In the genomic region with DNA sequence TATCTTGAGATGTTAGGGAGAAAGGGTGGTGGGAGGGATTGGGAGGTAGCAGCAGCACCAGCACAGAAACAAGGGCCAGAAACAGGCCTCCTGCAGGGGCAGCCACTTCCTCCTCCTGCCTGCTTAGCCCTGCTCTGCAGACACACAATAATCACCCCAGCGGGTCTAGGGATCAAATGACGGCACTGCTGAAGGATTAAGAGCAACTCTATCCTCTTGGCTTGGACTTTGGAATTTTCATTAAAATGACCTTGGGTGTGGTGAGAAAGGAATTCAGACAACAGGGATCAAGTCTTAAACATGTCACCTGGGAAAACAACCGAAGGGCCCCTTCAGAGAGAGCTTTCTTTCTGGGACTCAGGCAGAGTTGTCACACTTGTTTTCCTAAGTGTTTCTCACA, we compare ENCODE assay signal across 1 cellular context.
TF ChIP-seq lines count a peak whose summit lies in the region.

No MANE protein-coding gene starts in this region.

TF ChIP-seq in HepG2, 621 proteins besides CTCF, POLR2A, EP300 and RAD21 (continued from another document and continues in another):
- TF ChIP-seq, protein P1, sequence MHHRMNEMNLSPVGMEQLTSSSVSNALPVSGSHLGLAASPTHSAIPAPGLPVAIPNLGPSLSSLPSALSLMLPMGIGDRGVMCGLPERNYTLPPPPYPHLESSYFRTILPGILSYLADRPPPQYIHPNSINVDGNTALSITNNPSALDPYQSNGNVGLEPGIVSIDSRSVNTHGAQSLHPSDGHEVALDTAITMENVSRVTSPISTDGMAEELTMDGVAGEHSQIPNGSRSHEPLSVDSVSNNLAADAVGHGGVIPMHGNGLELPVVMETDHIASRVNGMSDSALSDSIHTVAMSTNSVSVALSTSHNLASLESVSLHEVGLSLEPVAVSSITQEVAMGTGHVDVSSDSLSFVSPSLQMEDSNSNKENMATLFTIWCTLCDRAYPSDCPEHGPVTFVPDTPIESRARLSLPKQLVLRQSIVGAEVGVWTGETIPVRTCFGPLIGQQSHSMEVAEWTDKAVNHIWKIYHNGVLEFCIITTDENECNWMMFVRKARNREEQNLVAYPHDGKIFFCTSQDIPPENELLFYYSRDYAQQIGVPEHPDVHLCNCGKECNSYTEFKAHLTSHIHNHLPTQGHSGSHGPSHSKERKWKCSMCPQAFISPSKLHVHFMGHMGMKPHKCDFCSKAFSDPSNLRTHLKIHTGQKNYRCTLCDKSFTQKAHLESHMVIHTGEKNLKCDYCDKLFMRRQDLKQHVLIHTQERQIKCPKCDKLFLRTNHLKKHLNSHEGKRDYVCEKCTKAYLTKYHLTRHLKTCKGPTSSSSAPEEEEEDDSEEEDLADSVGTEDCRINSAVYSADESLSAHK (CRISPR knock-in tag; IDR thresholded peaks at IDR 0.05; ENCODE audit: borderline replicate concordance), result no peak
- no peak; the same call in 1 of the 2 replicates for TF ChIP-seq FOXJ3 (CRISPR knock-in tag; IDR thresholded peaks at IDR 0.05; ENCODE audit: borderline replicate concordance)
- TF ChIP-seq CREB1 (IDR thresholded peaks at IDR 0.05), result no peak
- TF ChIP-seq CREB1 (CRISPR knock-in tag; IDR thresholded peaks at IDR 0.05), result no peak
- no peak for TF ChIP-seq ZFP36 (IDR thresholded peaks at IDR 0.05; ENCODE audit: borderline replicate concordance, low read depth, low read length, partially characterized antibody)
- TF ChIP-seq ZNF274 (CRISPR knock-in tag; IDR thresholded peaks at IDR 0.05), result no peak
- TF ChIP-seq POLR2AphosphoS2 (IDR thresholded peaks at IDR 0.05; ENCODE audit: low read depth, low read length), result no peak
- TF ChIP-seq, protein P2, sequence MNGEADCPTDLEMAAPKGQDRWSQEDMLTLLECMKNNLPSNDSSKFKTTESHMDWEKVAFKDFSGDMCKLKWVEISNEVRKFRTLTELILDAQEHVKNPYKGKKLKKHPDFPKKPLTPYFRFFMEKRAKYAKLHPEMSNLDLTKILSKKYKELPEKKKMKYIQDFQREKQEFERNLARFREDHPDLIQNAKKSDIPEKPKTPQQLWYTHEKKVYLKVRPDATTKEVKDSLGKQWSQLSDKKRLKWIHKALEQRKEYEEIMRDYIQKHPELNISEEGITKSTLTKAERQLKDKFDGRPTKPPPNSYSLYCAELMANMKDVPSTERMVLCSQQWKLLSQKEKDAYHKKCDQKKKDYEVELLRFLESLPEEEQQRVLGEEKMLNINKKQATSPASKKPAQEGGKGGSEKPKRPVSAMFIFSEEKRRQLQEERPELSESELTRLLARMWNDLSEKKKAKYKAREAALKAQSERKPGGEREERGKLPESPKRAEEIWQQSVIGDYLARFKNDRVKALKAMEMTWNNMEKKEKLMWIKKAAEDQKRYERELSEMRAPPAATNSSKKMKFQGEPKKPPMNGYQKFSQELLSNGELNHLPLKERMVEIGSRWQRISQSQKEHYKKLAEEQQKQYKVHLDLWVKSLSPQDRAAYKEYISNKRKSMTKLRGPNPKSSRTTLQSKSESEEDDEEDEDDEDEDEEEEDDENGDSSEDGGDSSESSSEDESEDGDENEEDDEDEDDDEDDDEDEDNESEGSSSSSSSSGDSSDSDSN (CRISPR knock-in tag; IDR thresholded peaks at IDR 0.05), result no peak
- no peak for TF ChIP-seq ZNF468 (CRISPR knock-in tag; IDR thresholded peaks at IDR 0.05)
- no peak for TF ChIP-seq CC2D1A (CRISPR knock-in tag; IDR thresholded peaks at IDR 0.05)
- TF ChIP-seq ZZZ3 (CRISPR knock-in tag; IDR thresholded peaks at IDR 0.05; ENCODE audit: borderline replicate concordance), result no peak
- no peak for TF ChIP-seq SOX6 (IDR thresholded peaks at IDR 0.05)
- TF ChIP-seq SOX6 (CRISPR knock-in tag; IDR thresholded peaks at IDR 0.05), result peak; percentile 13; the same call in 1 of the 2 replicates
- no peak for TF ChIP-seq SOX13 (IDR thresholded peaks at IDR 0.05)
- peak in 1 of 2 experiments; percentile 47; a peak in 2 of 4 replicates for TF ChIP-seq SOX13 (CRISPR knock-in tag; conservative IDR thresholded peaks at IDR 0.05 in 1 of 2, IDR thresholded peaks at IDR 0.05 in 1 of 2)
- no peak for TF ChIP-seq ADNP (CRISPR knock-in tag; IDR thresholded peaks at IDR 0.05)
- peak; percentile 85 for TF ChIP-seq HNF4A (CRISPR knock-in tag; IDR thresholded peaks at IDR 0.05)
- 0 out of 2 replicates have a peak, but pooled peaks have one; percentile 41 for TF ChIP-seq ZFP82 (CRISPR knock-in tag; IDR thresholded peaks at IDR 0.05; ENCODE audit: borderline replicate concordance)
- no peak for TF ChIP-seq ZNF30 (CRISPR knock-in tag; IDR thresholded peaks at IDR 0.05)
- TF ChIP-seq ZNF331 (CRISPR knock-in tag; IDR thresholded peaks at IDR 0.05), result no peak
- 0 out of 2 replicates have a peak, but pooled peaks have one; percentile 26 for TF ChIP-seq ZNF547 (CRISPR knock-in tag; IDR thresholded peaks at IDR 0.05)
- peak; percentile 43; the same call in 1 of the 2 replicates for TF ChIP-seq ZMYM4 (CRISPR knock-in tag; IDR thresholded peaks at IDR 0.05)
- TF ChIP-seq, protein P3, sequence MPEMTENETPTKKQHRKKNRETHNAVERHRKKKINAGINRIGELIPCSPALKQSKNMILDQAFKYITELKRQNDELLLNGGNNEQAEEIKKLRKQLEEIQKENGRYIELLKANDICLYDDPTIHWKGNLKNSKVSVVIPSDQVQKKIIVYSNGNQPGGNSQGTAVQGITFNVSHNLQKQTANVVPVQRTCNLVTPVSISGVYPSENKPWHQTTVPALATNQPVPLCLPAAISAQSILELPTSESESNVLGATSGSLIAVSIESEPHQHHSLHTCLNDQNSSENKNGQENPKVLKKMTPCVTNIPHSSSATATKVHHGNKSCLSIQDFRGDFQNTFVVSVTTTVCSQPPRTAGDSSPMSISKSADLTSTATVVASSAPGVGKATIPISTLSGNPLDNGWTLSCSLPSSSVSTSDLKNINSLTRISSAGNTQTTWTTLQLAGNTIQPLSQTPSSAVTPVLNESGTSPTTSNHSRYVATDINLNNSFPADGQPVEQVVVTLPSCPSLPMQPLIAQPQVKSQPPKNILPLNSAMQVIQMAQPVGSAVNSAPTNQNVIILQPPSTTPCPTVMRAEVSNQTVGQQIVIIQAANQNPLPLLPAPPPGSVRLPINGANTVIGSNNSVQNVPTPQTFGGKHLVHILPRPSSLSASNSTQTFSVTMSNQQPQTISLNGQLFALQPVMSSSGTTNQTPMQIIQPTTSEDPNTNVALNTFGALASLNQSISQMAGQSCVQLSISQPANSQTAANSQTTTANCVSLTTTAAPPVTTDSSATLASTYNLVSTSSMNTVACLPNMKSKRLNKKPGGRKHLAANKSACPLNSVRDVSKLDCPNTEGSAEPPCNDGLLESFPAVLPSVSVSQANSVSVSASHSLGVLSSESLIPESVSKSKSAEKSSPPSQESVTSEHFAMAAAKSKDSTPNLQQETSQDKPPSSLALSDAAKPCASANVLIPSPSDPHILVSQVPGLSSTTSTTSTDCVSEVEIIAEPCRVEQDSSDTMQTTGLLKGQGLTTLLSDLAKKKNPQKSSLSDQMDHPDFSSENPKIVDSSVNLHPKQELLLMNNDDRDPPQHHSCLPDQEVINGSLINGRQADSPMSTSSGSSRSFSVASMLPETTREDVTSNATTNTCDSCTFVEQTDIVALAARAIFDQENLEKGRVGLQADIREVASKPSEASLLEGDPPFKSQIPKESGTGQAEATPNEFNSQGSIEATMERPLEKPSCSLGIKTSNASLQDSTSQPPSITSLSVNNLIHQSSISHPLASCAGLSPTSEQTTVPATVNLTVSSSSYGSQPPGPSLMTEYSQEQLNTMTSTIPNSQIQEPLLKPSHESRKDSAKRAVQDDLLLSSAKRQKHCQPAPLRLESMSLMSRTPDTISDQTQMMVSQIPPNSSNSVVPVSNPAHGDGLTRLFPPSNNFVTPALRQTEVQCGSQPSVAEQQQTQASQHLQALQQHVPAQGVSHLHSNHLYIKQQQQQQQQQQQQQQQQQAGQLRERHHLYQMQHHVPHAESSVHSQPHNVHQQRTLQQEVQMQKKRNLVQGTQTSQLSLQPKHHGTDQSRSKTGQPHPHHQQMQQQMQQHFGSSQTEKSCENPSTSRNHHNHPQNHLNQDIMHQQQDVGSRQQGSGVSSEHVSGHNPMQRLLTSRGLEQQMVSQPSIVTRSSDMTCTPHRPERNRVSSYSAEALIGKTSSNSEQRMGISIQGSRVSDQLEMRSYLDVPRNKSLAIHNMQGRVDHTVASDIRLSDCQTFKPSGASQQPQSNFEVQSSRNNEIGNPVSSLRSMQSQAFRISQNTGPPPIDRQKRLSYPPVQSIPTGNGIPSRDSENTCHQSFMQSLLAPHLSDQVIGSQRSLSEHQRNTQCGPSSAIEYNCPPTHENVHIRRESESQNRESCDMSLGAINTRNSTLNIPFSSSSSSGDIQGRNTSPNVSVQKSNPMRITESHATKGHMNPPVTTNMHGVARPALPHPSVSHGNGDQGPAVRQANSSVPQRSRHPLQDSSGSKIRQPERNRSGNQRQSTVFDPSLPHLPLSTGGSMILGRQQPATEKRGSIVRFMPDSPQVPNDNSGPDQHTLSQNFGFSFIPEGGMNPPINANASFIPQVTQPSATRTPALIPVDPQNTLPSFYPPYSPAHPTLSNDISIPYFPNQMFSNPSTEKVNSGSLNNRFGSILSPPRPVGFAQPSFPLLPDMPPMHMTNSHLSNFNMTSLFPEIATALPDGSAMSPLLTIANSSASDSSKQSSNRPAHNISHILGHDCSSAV (CRISPR knock-in tag; IDR thresholded peaks at IDR 0.05; ENCODE audit: borderline replicate concordance), result no peak
- TF ChIP-seq PITX1 (CRISPR knock-in tag; IDR thresholded peaks at IDR 0.05), result peak; percentile 72; the same call in 1 of the 2 replicates
- TF ChIP-seq, protein P4, sequence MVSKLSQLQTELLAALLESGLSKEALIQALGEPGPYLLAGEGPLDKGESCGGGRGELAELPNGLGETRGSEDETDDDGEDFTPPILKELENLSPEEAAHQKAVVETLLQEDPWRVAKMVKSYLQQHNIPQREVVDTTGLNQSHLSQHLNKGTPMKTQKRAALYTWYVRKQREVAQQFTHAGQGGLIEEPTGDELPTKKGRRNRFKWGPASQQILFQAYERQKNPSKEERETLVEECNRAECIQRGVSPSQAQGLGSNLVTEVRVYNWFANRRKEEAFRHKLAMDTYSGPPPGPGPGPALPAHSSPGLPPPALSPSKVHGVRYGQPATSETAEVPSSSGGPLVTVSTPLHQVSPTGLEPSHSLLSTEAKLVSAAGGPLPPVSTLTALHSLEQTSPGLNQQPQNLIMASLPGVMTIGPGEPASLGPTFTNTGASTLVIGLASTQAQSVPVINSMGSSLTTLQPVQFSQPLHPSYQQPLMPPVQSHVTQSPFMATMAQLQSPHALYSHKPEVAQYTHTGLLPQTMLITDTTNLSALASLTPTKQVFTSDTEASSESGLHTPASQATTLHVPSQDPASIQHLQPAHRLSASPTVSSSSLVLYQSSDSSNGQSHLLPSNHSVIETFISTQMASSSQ (IDR thresholded peaks at IDR 0.05; ENCODE audit: low read depth), result no peak
- TF ChIP-seq, protein P4 (CRISPR knock-in tag; IDR thresholded peaks at IDR 0.05; ENCODE audit: borderline replicate concordance), result no peak
- TF ChIP-seq, protein P5, sequence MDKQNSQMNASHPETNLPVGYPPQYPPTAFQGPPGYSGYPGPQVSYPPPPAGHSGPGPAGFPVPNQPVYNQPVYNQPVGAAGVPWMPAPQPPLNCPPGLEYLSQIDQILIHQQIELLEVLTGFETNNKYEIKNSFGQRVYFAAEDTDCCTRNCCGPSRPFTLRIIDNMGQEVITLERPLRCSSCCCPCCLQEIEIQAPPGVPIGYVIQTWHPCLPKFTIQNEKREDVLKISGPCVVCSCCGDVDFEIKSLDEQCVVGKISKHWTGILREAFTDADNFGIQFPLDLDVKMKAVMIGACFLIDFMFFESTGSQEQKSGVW (CRISPR knock-in tag; IDR thresholded peaks at IDR 0.05; ENCODE audit: borderline replicate concordance), result no peak
- TF ChIP-seq WIZ (CRISPR knock-in tag; IDR thresholded peaks at IDR 0.05), result no peak
- TF ChIP-seq, protein P6, sequence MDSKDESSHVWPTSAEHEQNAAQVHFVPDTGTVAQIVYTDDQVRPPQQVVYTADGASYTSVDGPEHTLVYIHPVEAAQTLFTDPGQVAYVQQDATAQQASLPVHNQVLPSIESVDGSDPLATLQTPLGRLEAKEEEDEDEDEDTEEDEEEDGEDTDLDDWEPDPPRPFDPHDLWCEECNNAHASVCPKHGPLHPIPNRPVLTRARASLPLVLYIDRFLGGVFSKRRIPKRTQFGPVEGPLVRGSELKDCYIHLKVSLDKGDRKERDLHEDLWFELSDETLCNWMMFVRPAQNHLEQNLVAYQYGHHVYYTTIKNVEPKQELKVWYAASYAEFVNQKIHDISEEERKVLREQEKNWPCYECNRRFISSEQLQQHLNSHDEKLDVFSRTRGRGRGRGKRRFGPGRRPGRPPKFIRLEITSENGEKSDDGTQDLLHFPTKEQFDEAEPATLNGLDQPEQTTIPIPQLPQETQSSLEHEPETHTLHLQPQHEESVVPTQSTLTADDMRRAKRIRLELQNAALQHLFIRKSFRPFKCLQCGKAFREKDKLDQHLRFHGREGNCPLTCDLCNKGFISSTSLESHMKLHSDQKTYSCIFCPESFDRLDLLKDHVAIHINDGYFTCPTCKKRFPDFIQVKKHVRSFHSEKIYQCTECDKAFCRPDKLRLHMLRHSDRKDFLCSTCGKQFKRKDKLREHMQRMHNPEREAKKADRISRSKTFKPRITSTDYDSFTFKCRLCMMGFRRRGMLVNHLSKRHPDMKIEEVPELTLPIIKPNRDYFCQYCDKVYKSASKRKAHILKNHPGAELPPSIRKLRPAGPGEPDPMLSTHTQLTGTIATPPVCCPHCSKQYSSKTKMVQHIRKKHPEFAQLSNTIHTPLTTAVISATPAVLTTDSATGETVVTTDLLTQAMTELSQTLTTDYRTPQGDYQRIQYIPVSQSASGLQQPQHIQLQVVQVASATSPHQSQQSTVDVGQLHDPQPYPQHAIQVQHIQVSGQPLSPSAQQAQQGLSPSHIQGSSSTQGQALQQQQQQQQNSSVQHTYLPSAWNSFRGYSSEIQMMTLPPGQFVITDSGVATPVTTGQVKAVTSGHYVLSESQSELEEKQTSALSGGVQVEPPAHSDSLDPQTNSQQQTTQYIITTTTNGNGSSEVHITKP (CRISPR knock-in tag; IDR thresholded peaks at IDR 0.05; ENCODE audit: low read depth), result no peak
- TF ChIP-seq MXD4 (CRISPR knock-in tag; IDR thresholded peaks at IDR 0.05), result no peak
